8 cellular contexts compared by ENCODE assay signal in genomic region chr11:6474806-6475500, GRCh38. TPM values are rescaled to one million over a fixed set of nuclear protein-coding genes. Genes with fewer than 3 reads are reported as not detected.
DNase-seq lines count a peak whose midpoint lies in the region; ATAC-seq, FAIRE-seq and TF ChIP-seq lines count a peak whose summit lies in the region.

No MANE protein-coding gene starts in this region.

- no peak overlapping the region for H4K8ac ChIP-seq in H1 (ENCODE audit: extremely low read depth, insufficient read depth, low read length)

- H2BK120ac ChIP-seq in H1 (replicated peaks; ENCODE audit: low read depth, low read length): no peak overlapping the region

- DNase-seq in ELF-1 (ENCODE audit: low read depth, low spot score) (peak; percentile 27), OCI-M1 (lab: John Stamatoyannopoulos, UW) (peak; percentile 26), H1 (ENCODE audit: low read depth in 1 of 2, low spot score in 2 of 2) (no peak), NCI-H2107 (lab: John Stamatoyannopoulos, UW) (no peak), RKO (ENCODE audit: low spot score) (no peak), NCI-H82 (lab: John Stamatoyannopoulos, UW) (no peak)

- 76% methylated on average over 3 of the region's 3 CpGs; no CpG with 5 or more reads in 1 of the 2 experiments for WGBS in H1 (ENCODE audit: extremely low coverage in 1 of 2, insufficient coverage in 1 of 2, insufficient read length in 1 of 2, insufficient replicate concordance in 2 of 2, low coverage in 1 of 2, low lambda C conversion rate in 2 of 2, missing lambda C conversion rate in 1 of 2), 2 experiments

- H3K27ac ChIP-seq in H1 (ENCODE audit: low read depth, low read length): no peak overlapping the region
- peak overlapping the region; percentile 76 for H3K27ac ChIP-seq in neutrophil

- H3K36me3 ChIP-seq in H1 (ENCODE audit: control insufficient read depth in 2 of 4, insufficient read depth in 4 of 4, low read length in 3 of 4) (peaks cover 13 to 34% (median 24%) of the 10 kb centered on the region in 4 experiments), neutrophil (peaks cover 22% of the 10 kb centered on the region)

- CTCF ChIA-PET in H1 (lab: Charles Lee; ENCODE audit: partially characterized antibody): interaction anchor here (0.6 to 7.0 kb wide), 23 partner anchors 9 to 1099 kb away, joined by 3 to 69 read pairs (median 4); partner anchors contain the start of genes APBB1, DNHD1, HPX and SMPD1

- peaks cover 1 to 6% of the 10 kb centered on the region in 2 experiments for H4K20me1 ChIP-seq in H1 (replicated peaks in 1 of 2; ENCODE audit: control insufficient read depth in 1 of 2, insufficient read depth in 2 of 2, low read length in 2 of 2)

- peak; percentile 27 to 48; a peak in 1 of 3 replicates for TF ChIP-seq POLR2A in H1 (IDR thresholded peaks at IDR 0.05; ENCODE audit: control extremely low read depth in 1 of 2, low read depth in 2 of 2, low read length in 2 of 2)

- no peak overlapping the region for H2BK15ac ChIP-seq in H1 (ENCODE audit: low read length)

- H4K91ac ChIP-seq in H1 (replicated peaks; ENCODE audit: insufficient read length, low read length): no peak overlapping the region

- H3K9me3 ChIP-seq in H1 (ENCODE audit: insufficient read depth in 2 of 2, low read depth in 1 of 2, low read length in 1 of 2): no peaks in the 10 kb centered on the region
- no peaks in the 10 kb centered on the region for H3K9me3 ChIP-seq in neutrophil

- no peak for ATAC-seq in HG03457 (IDR thresholded peaks at IDR 0.05; ENCODE audit: unreplicated experiment)

- H3K4ac ChIP-seq in H1 (replicated peaks; ENCODE audit: insufficient read length, low read depth, low read length): no peak overlapping the region

- no peak overlapping the region for H3K56ac ChIP-seq in H1 (replicated peaks; ENCODE audit: insufficient read length, low read depth, low read length)

- no peak overlapping the region for H2BK20ac ChIP-seq in H1 (ENCODE audit: low read length)

- peak overlapping the region; percentile 71 to 80 for H3K4me2 ChIP-seq in H1 (ENCODE audit: insufficient read depth in 1 of 2, low read depth in 2 of 2, low read length in 2 of 2)

- peaks cover 0 to 5% of the 10 kb centered on the region in 2 experiments; a peak in 2 of 4 replicates for H3K79me2 ChIP-seq in H1 (ENCODE audit: control insufficient read depth in 1 of 2, insufficient read depth in 2 of 2, low read length in 2 of 2)

- no peaks in the 10 kb centered on the region for H3K79me1 ChIP-seq in H1 (ENCODE audit: low read depth, low read length)

- TF ChIP-seq EP300 in H1 (IDR thresholded peaks at IDR 0.05; ENCODE audit: borderline replicate concordance in 1 of 2, low read depth in 2 of 2, low read length in 2 of 2): no peak

- no peak overlapping the region for H3K18ac ChIP-seq in H1 (ENCODE audit: extremely low read depth, low read length)

- no peak for FAIRE-seq in H1 (lab: Jason Lieb, UNC)

- POLR2A ChIA-PET in H1 (lab: Charles Lee; ENCODE audit: partially characterized antibody): interaction anchor here (0.8 to 3.1 kb wide), 15 partner anchors 10 to 206 kb away, joined by 3 to 13 read pairs (median 4); partner anchors contain the start of genes APBB1, DNHD1, HPX and TAF10

- peaks cover 8 to 18% (median 9%) of the 10 kb centered on the region in 4 experiments for H3K4me1 ChIP-seq in H1 (replicated peaks in 1 of 4; ENCODE audit: control insufficient read depth in 3 of 4, insufficient read depth in 4 of 4, low read length in 3 of 4)
- peaks cover 14 to 17% of the 10 kb centered on the region in 2 experiments for H3K4me1 ChIP-seq in neutrophil (ENCODE audit: control insufficient read depth in 1 of 2, insufficient read depth in 1 of 2, low read depth in 1 of 2, low read length in 1 of 2)

- peak overlapping the region; percentile 42 to 97 (median 53); a peak in 5 of 8 replicates for H3K4me3 ChIP-seq in H1 (ENCODE audit: extremely low read depth in 1 of 4, insufficient read depth in 2 of 4, low read depth in 3 of 4, low read length in 4 of 4)
- no peak overlapping the region for H3K4me3 ChIP-seq in neutrophil (ENCODE audit: low read depth in 1 of 2, low read length in 1 of 2)

- H3K9ac ChIP-seq in H1 (replicated peaks in 1 of 4; ENCODE audit: extremely low read depth in 1 of 4, low read depth in 3 of 4, low read length in 3 of 4): no peak overlapping the region; a peak in 1 of 7 replicates

- no peak for TF ChIP-seq RAD21 in H1 (IDR thresholded peaks at IDR 0.05 in 1 of 2, conservative IDR thresholded peaks at IDR 0.05 in 1 of 2; ENCODE audit: low read depth in 2 of 2, low read length in 2 of 2)

- H2AK5ac ChIP-seq in H1 (ENCODE audit: low read depth, low read length): no peak overlapping the region

- H2AFZ ChIP-seq in H1 (ENCODE audit: low read length): no peak overlapping the region

- no peak overlapping the region for H2BK5ac ChIP-seq in H1 (ENCODE audit: low read depth, low read length)

- H3K14ac ChIP-seq in H1 (ENCODE audit: insufficient read length): no peak overlapping the region

- H3K23me2 ChIP-seq in H1 (ENCODE audit: low read depth, low read length): peaks cover 10% of the 10 kb centered on the region; the same call in 1 of the 2 replicates

- H3K27me3 ChIP-seq in H1 (replicated peaks in 1 of 4; ENCODE audit: control insufficient read depth in 3 of 4, extremely low read depth in 1 of 4, insufficient read depth in 3 of 4, low read length in 3 of 4) (no peaks in the 10 kb centered on the region; a peak in 1 of 7 replicates), neutrophil (no peaks in the 10 kb centered on the region)

- no peak overlapping the region for H4K5ac ChIP-seq in H1 (ENCODE audit: insufficient read length, low read depth, low read length)

- TF ChIP-seq CTCF in H1 (IDR thresholded peaks at IDR 0.05; ENCODE audit: control extremely low read depth in 1 of 3, insufficient read depth in 1 of 3, low read depth in 1 of 3, low read length in 3 of 3) (no peak), neutrophil (IDR thresholded peaks at IDR 0.05) (no peak)

- H2BK12ac ChIP-seq in H1 (ENCODE audit: low read depth, low read length): no peak overlapping the region

- H3K23ac ChIP-seq in H1 (ENCODE audit: insufficient read length): no peak overlapping the region

TF ChIP-seq in H1, 55 proteins besides CTCF, POLR2A, EP300 and RAD21:
- 0 out of 2 replicates have a peak, but pooled peaks have one; percentile 1 for TF ChIP-seq POLR2AphosphoS5 (IDR thresholded peaks at IDR 0.05; ENCODE audit: low read depth, low read length)
- TF ChIP-seq SP1 (IDR thresholded peaks at IDR 0.05; ENCODE audit: low read depth, low read length): no peak
- no peak for TF ChIP-seq BACH1 (IDR thresholded peaks at IDR 0.05; ENCODE audit: low read length)
TF ChIP-seq in H1: peak in this region for 1.

RNA-seq across cellular contexts. Expression of gene TRIM3, which starts 1.2 kb away (rescaled TPM):
- total RNA-seq in H1 (2021; fragmentation: NEBNext Ultra II Directional; extraction: Animal tissue kit (Norgen Biotek cat#: 25700)): 14.3 and 15.7 TPM in 2 replicates
- 10.7 and 16.2 TPM in 2 replicates for polyA plus RNA-seq in H1 (2011; rRNA removed)
- polyA plus RNA-seq in H1 (2011; cell fraction: cytosol; rRNA removed): 12.9 TPM
- polyA plus RNA-seq in H1 (2011; cell fraction: nucleus; rRNA removed): 37.0 TPM
- 9.7 to 15.3 TPM (median 12.7 TPM) in 4 replicates for polyA plus RNA-seq in H1 (2012, experiment 1 of 2)
- polyA plus RNA-seq in H1 (2012, experiment 2 of 2): 9.6 TPM
- 9.6 TPM for polyA plus RNA-seq in H1 (2013, experiment 1 of 2)
- 8.1 TPM for polyA plus RNA-seq in H1 (2013, experiment 2 of 2)
- 10.0 and 11.3 TPM in 2 replicates for polyA minus RNA-seq in H1 (2011; rRNA and poly(A)+ RNA removed)
- 11.4 TPM for polyA minus RNA-seq in H1 (2011; cell fraction: cytosol; rRNA and poly(A)+ RNA removed)
- polyA minus RNA-seq in H1 (2011; cell fraction: nucleus; rRNA and poly(A)+ RNA removed): 24.4 TPM

RNA-seq across cellular contexts. Expression of gene ARFIP2, which starts 6.2 kb away (rescaled TPM):
- 48.7 and 51.1 TPM in 2 replicates for total RNA-seq in H1 (2021; fragmentation: NEBNext Ultra II Directional; extraction: Animal tissue kit (Norgen Biotek cat#: 25700))
- 48.3 and 50.3 TPM in 2 replicates for polyA plus RNA-seq in H1 (2011; rRNA removed)
- 66.8 TPM for polyA plus RNA-seq in H1 (2011; cell fraction: cytosol; rRNA removed)
- 107 TPM for polyA plus RNA-seq in H1 (2011; cell fraction: nucleus; rRNA removed)
- 48.6 to 56.3 TPM (median 54.6 TPM) in 4 replicates for polyA plus RNA-seq in H1 (2012, experiment 1 of 2)
- 53.7 TPM for polyA plus RNA-seq in H1 (2012, experiment 2 of 2)
- polyA plus RNA-seq in H1 (2013, experiment 1 of 2): 35.1 TPM
- polyA plus RNA-seq in H1 (2013, experiment 2 of 2): 32.2 TPM
- polyA minus RNA-seq in H1 (2011; rRNA and poly(A)+ RNA removed): 48.1 and 50.5 TPM in 2 replicates
- polyA minus RNA-seq in H1 (2011; cell fraction: cytosol; rRNA and poly(A)+ RNA removed): 23.3 TPM
- 57.0 TPM for polyA minus RNA-seq in H1 (2011; cell fraction: nucleus; rRNA and poly(A)+ RNA removed)

RNA-seq across cellular contexts. Expression of gene TIMM10B, which starts 6.3 kb away (rescaled TPM):
- 38.2 and 45.6 TPM in 2 replicates for total RNA-seq in H1 (2021; fragmentation: NEBNext Ultra II Directional; extraction: Animal tissue kit (Norgen Biotek cat#: 25700))
- 47.8 and 56.0 TPM in 2 replicates for polyA plus RNA-seq in H1 (2011; rRNA removed)
- 50.6 TPM for polyA plus RNA-seq in H1 (2011; cell fraction: cytosol; rRNA removed)
- polyA plus RNA-seq in H1 (2011; cell fraction: nucleus; rRNA removed): 32.8 TPM
- polyA plus RNA-seq in H1 (2012, experiment 1 of 2): 28.7 to 35.6 TPM (median 33.7 TPM) in 4 replicates
- 18.9 TPM for polyA plus RNA-seq in H1 (2012, experiment 2 of 2)
- polyA plus RNA-seq in H1 (2013, experiment 1 of 2): 34.8 TPM
- polyA plus RNA-seq in H1 (2013, experiment 2 of 2): 33.7 TPM
- 36.4 and 42.4 TPM in 2 replicates for polyA minus RNA-seq in H1 (2011; rRNA and poly(A)+ RNA removed)
- 30.8 TPM for polyA minus RNA-seq in H1 (2011; cell fraction: cytosol; rRNA and poly(A)+ RNA removed)
- 79.1 TPM for polyA minus RNA-seq in H1 (2011; cell fraction: nucleus; rRNA and poly(A)+ RNA removed)

RNA-seq across cellular contexts. Expression of gene DNHD1, which starts 22.1 kb away (rescaled TPM):
- 4.2 and 5.0 TPM in 2 replicates for total RNA-seq in H1 (2021; fragmentation: NEBNext Ultra II Directional; extraction: Animal tissue kit (Norgen Biotek cat#: 25700))
- 6.8 and 7.6 TPM in 2 replicates for polyA plus RNA-seq in H1 (2011; rRNA removed)
- polyA plus RNA-seq in H1 (2011; cell fraction: cytosol; rRNA removed): 7.5 TPM
- 77.2 TPM for polyA plus RNA-seq in H1 (2011; cell fraction: nucleus; rRNA removed)
- polyA plus RNA-seq in H1 (2012, experiment 1 of 2): 6.0 to 8.8 TPM (median 6.8 TPM) in 4 replicates
- polyA plus RNA-seq in H1 (2012, experiment 2 of 2): 1.2 TPM
- polyA plus RNA-seq in H1 (2013, experiment 1 of 2): 2.7 TPM
- polyA plus RNA-seq in H1 (2013, experiment 2 of 2): 2.1 TPM
- 32.7 and 46.7 TPM in 2 replicates for polyA minus RNA-seq in H1 (2011; rRNA and poly(A)+ RNA removed)
- polyA minus RNA-seq in H1 (2011; cell fraction: cytosol; rRNA and poly(A)+ RNA removed): 9.0 TPM
- 37.5 TPM for polyA minus RNA-seq in H1 (2011; cell fraction: nucleus; rRNA and poly(A)+ RNA removed)

RNA-seq across cellular contexts. Expression of gene HPX, which starts 34.2 kb away (rescaled TPM):
- 0.44 and 0.80 TPM in 2 replicates for total RNA-seq in H1 (2021; fragmentation: NEBNext Ultra II Directional; extraction: Animal tissue kit (Norgen Biotek cat#: 25700))
- 0.96 and 0.97 TPM in 2 replicates for polyA plus RNA-seq in H1 (2011; rRNA removed)
- polyA plus RNA-seq in H1 (2011; cell fraction: cytosol; rRNA removed): 1.2 TPM
- polyA plus RNA-seq in H1 (2011; cell fraction: nucleus; rRNA removed): 5.9 TPM
- 0.67 to 1.1 TPM (median 0.82 TPM) in 4 replicates for polyA plus RNA-seq in H1 (2012, experiment 1 of 2)
- 0.29 TPM for polyA plus RNA-seq in H1 (2012, experiment 2 of 2)
- polyA plus RNA-seq in H1 (2013, experiment 1 of 2): 0.61 TPM
- 0.40 TPM for polyA plus RNA-seq in H1 (2013, experiment 2 of 2)
- 2.2 and 2.4 TPM in 2 replicates for polyA minus RNA-seq in H1 (2011; rRNA and poly(A)+ RNA removed)
- polyA minus RNA-seq in H1 (2011; cell fraction: cytosol; rRNA and poly(A)+ RNA removed): not detected
- 5.0 TPM for polyA minus RNA-seq in H1 (2011; cell fraction: nucleus; rRNA and poly(A)+ RNA removed)

Comparison
In these comparisons a context has a peak if more than half of its experiments do, and no peak if none do; other contexts are left out.
1. DNase-seq: peak in ELF-1 (single experiment) and OCI-M1 (single experiment); none in H1 (0 of 2), NCI-H2107 (single experiment), RKO (single experiment) and NCI-H82 (single experiment).
2. H3K4me3 ChIP-seq: peak in H1 (4 of 4); none in neutrophil (0 of 2).